ENCODE assay signal across 19 cellular contexts in genomic region chr16:17314148-17314547, GRCh38.
DNase-seq lines count a peak whose midpoint lies in the region; ATAC-seq and TF ChIP-seq lines count a peak whose summit lies in the region.
"Had no signal": no experiment of that assay in that cellular context is flagged by ENCODE, and none has a peak within 500 bp of the region (broad histone marks: within the 10 kb centered on the region; RNA-seq: fewer than 3 reads in every experiment).

No MANE protein-coding gene starts in this region.

- H3K4me3 ChIP-seq in GM23248 = no peak overlapping the region
- no peak overlapping the region for H3K4me3 ChIP-seq in muscle layer of colon (ENCODE audit: low read depth in 1 of 2, low read length in 2 of 2)
- no peak overlapping the region for H3K4me3 ChIP-seq in suprapubic skin
- H3K4me3 ChIP-seq: pancreas had no signal

- peak; percentile 11 for ATAC-seq in activated T-helper 17 cell treated with anti-CD3 and anti-CD28 coated beads, Interleukin-2, amount 50 U/mL, for 72 hours (replicated peaks)
- ATAC-seq: stimulated activated effector memory CD8-positive, alpha-beta T cell treated with anti-CD3 and anti-CD28 coated beads, Interleukin-12 subunit alpha, Interleukin-12 subunit beta, amount 100 ng/mL, for 72 hours had no signal

- H3K9me3 Mint-ChIP-seq in activated T-helper 17 cell treated with anti-CD3 and anti-CD28 coated beads, Interleukin-2, amount 50 U/mL, for 72 hours = peaks cover 5% of the 10 kb centered on the region
- no peaks in the 10 kb centered on the region for H3K9me3 Mint-ChIP-seq in T-helper 2 cell treated with Interferon-gamma antibody and Interleukin-4, amounts not matched to agents 5 μg/mL and 100 μg/mL, for 36 hours
- H3K9me3 Mint-ChIP-seq: endodermal cell; HFFc6; stimulated activated effector memory CD8-positive, alpha-beta T cell treated with anti-CD3 and anti-CD28 coated beads, Interleukin-12 subunit alpha, Interleukin-12 subunit beta, amount 100 ng/mL, for 72 hours had no signal

- H3K9me2 ChIP-seq in GM23248 (ENCODE audit: insufficient read depth) = no peaks in the 10 kb centered on the region

- H3K4me3 Mint-ChIP-seq in activated T-helper 17 cell treated with anti-CD3 and anti-CD28 coated beads, Interleukin-2, amount 50 U/mL, for 72 hours = no peak overlapping the region
- no peak overlapping the region for H3K4me3 Mint-ChIP-seq in T-helper 2 cell treated with Interferon-gamma antibody and Interleukin-4, amounts not matched to agents 5 μg/mL and 100 μg/mL, for 36 hours
- H3K4me3 Mint-ChIP-seq: endodermal cell; HFFc6; stimulated activated effector memory CD8-positive, alpha-beta T cell treated with anti-CD3 and anti-CD28 coated beads, Interleukin-12 subunit alpha, Interleukin-12 subunit beta, amount 100 ng/mL, for 72 hours had no signal

- no peak for TF ChIP-seq EP300 in suprapubic skin (IDR thresholded peaks at IDR 0.05)

- peaks cover 24% of the 10 kb centered on the region for H3K4me1 Mint-ChIP-seq in activated T-helper 17 cell treated with anti-CD3 and anti-CD28 coated beads, Interleukin-2, amount 50 U/mL, for 72 hours
- H3K4me1 Mint-ChIP-seq in T-helper 2 cell treated with Interferon-gamma antibody and Interleukin-4, amounts not matched to agents 5 μg/mL and 100 μg/mL, for 36 hours (ENCODE audit: low read depth) = peaks cover 23% of the 10 kb centered on the region

- H3K9ac ChIP-seq in GM23248 (no peak overlapping the region), muscle layer of colon (ENCODE audit: low read length) (peak overlapping the region; percentile 6)

- H3K9me3 ChIP-seq in GM23248 (ENCODE audit: low read depth) = no peaks in the 10 kb centered on the region
- no peaks in the 10 kb centered on the region for H3K9me3 ChIP-seq in muscle layer of colon (ENCODE audit: low read length)
- H3K9me3 ChIP-seq in suprapubic skin = no peaks in the 10 kb centered on the region
- H3K9me3 ChIP-seq: pancreas had no signal

- H3K4me1 ChIP-seq in GM23248 (ENCODE audit: insufficient read depth) = peaks cover 14% of the 10 kb centered on the region
- H3K4me1 ChIP-seq in muscle layer of colon (ENCODE audit: insufficient read depth, low read length) = peaks cover 78% of the 10 kb centered on the region
- H3K4me1 ChIP-seq in suprapubic skin = peaks cover 25% of the 10 kb centered on the region

- no peak overlapping the region for H2AFZ ChIP-seq in GM23248

- H3K36me3 ChIP-seq in GM23248 (ENCODE audit: low read depth) (no peaks in the 10 kb centered on the region), muscle layer of colon (ENCODE audit: insufficient read depth, low read length) (no peaks in the 10 kb centered on the region), suprapubic skin (no peaks in the 10 kb centered on the region)
- H3K36me3 ChIP-seq: pancreas had no signal

- no peak overlapping the region for H3K4me2 ChIP-seq in GM23248 (ENCODE audit: unreplicated experiment)

- no peaks in the 10 kb centered on the region for H3K27me3 ChIP-seq in GM23248 (replicated peaks; ENCODE audit: insufficient read depth)
- no peaks in the 10 kb centered on the region for H3K27me3 ChIP-seq in muscle layer of colon (ENCODE audit: control insufficient read depth in 1 of 2, insufficient read depth in 2 of 2, low read length in 2 of 2)
- H3K27me3 ChIP-seq in suprapubic skin = no peaks in the 10 kb centered on the region
- H3K27me3 ChIP-seq: pancreas had no signal

- H3K27me3 Mint-ChIP-seq in activated T-helper 17 cell treated with anti-CD3 and anti-CD28 coated beads, Interleukin-2, amount 50 U/mL, for 72 hours = no peaks in the 10 kb centered on the region
- H3K27me3 Mint-ChIP-seq in T-helper 2 cell treated with Interferon-gamma antibody and Interleukin-4, amounts not matched to agents 5 μg/mL and 100 μg/mL, for 36 hours (ENCODE audit: low read depth) = no peaks in the 10 kb centered on the region

- H3K27ac ChIP-seq in GM23248 = 0 out of 2 replicates have a peak overlapping the region, but pooled peaks have one; percentile 33
- H3K27ac ChIP-seq in muscle layer of colon (ENCODE audit: low read depth, low read length) = peak overlapping the region; percentile 89
- H3K27ac ChIP-seq in suprapubic skin = peak overlapping the region; percentile 78

- no peaks in the 10 kb centered on the region for H4K20me1 ChIP-seq in GM23248 (ENCODE audit: insufficient read depth)

- peaks cover 94% of the 10 kb centered on the region for H3K79me2 ChIP-seq in GM23248 (ENCODE audit: insufficient read depth)

- TF ChIP-seq POLR2A in suprapubic skin (IDR thresholded peaks at IDR 0.05) = no peak

- TF ChIP-seq CTCF in suprapubic skin (IDR thresholded peaks at IDR 0.05) = no peak

- 84 to 90% methylated on average over 5 of the region's 5 CpGs for WGBS in GM23248 (ENCODE audit: low coverage in 1 of 2, low lambda C conversion rate in 2 of 2, missing lambda C conversion rate in 2 of 2), 2 experiments
- 67% methylated on average over 5 of the region's 5 CpGs for WGBS in suprapubic skin

- peaks cover 8% of the 10 kb centered on the region for H3K36me3 Mint-ChIP-seq in activated T-helper 17 cell treated with anti-CD3 and anti-CD28 coated beads, Interleukin-2, amount 50 U/mL, for 72 hours (ENCODE audit: low read depth)
- peaks cover 30% of the 10 kb centered on the region for H3K36me3 Mint-ChIP-seq in T-helper 2 cell treated with Interferon-gamma antibody and Interleukin-4, amounts not matched to agents 5 μg/mL and 100 μg/mL, for 36 hours (ENCODE audit: low read depth)
- H3K36me3 Mint-ChIP-seq: stimulated activated effector memory CD8-positive, alpha-beta T cell treated with anti-CD3 and anti-CD28 coated beads, Interleukin-12 subunit alpha, Interleukin-12 subunit beta, amount 100 ng/mL, for 72 hours had no signal

- H3K27ac Mint-ChIP-seq in activated T-helper 17 cell treated with anti-CD3 and anti-CD28 coated beads, Interleukin-2, amount 50 U/mL, for 72 hours = peak overlapping the region; percentile 41
- H3K27ac Mint-ChIP-seq in T-helper 2 cell treated with Interferon-gamma antibody and Interleukin-4, amounts not matched to agents 5 μg/mL and 100 μg/mL, for 36 hours = no peak overlapping the region
- H3K27ac Mint-ChIP-seq: endodermal cell; stimulated activated effector memory CD8-positive, alpha-beta T cell treated with anti-CD3 and anti-CD28 coated beads, Interleukin-12 subunit alpha, Interleukin-12 subunit beta, amount 100 ng/mL, for 72 hours had no signal

- no peak for DNase-seq in GM23248
- DNase-seq in suprapubic skin (ENCODE audit: low spot score in 2 of 2) = no peak
- DNase-seq in hypothalamus (lab: John Stamatoyannopoulos, UW) = no peak
- DNase-seq in T-helper 2 cell treated with Interferon-gamma antibody and Interleukin-4, amounts not matched to agents 5 μg/mL and 100 μg/mL, for 36 hours (ENCODE audit: low spot score) = no peak
- no peak for DNase-seq in AG20443 (ENCODE audit: low spot score)
- DNase-seq in ecto neural progenitor cell (ENCODE audit: low spot score) = no peak
- DNase-seq: activated CD4-positive, CD25-positive, alpha-beta regulatory T cell; activated effector memory CD4-positive, alpha-beta T cell treated with Interleukin-2 at 50 U/mL for 16 hours; AML-193; amygdala; cerebellar nuclear complex; DMS153; endodermal cell; HFFc6; NCI-H446; pancreas had no signal

- H3F3A ChIP-seq in GM23248 (ENCODE audit: insufficient read depth) = peaks cover 29% of the 10 kb centered on the region; the same call in 1 of the 2 replicates

- in situ Hi-C loops in GM23248 (cut with MboI) = no loop called here

Comparison
In these comparisons a context has a peak if more than half of its experiments do, and no peak if none do; other contexts are left out.
1. H3K27ac ChIP-seq: peak in every context shown above with its lines; median percentile 89 in muscle layer of colon; 78 in suprapubic skin; 33 in GM23248.